Comparison of ENCODE assay signal across 34 cellular contexts in the genomic region with DNA sequence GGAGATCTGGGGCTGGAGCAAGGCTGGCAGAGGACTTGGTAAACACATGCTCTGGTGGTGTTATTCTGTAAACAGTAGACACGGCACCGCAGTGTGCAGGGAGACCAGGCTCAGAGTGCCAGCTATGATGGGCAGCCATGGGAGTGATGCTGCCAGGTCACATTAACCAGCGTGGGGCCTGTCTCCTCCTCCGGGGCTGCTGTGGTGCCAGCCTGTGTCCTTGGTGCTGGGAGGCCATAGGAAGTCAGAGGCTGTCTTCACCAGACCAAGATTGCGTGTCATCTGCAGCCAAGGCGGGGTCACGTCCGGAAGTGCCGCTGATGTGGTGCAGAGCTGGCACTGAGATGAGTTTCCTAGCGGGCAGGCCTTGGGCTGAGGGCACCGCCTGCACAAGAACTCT.
"Had no signal": no experiment of that assay in that cellular context is flagged by ENCODE, and none has a peak within 500 bp of the region (broad histone marks: within the 10 kb centered on the region; RNA-seq: fewer than 3 reads in every experiment).

No MANE protein-coding gene starts in this region.

- H3K9ac ChIP-seq: SK-N-SH had no signal

- H3K9me3 ChIP-seq: SK-N-SH had no signal

- H3K4me3 Mint-ChIP-seq: activated CD4-positive, alpha-beta T cell treated with anti-CD3 and anti-CD28 coated beads, Interleukin-2, amount 10 ng/mL, durations not matched to agents 7 days and 5 days; activated CD8-positive, alpha-beta T cell treated with anti-CD3 and anti-CD28 coated beads, Interleukin-2, amount 10 ng/mL, durations not matched to agents 7 days and 5 days; activated naive CD4-positive, alpha-beta T cell treated with anti-CD3 and anti-CD28 coated beads, Interleukin-2, amount 50 U/mL, for 24 hours; activated naive CD8-positive, alpha-beta T cell treated with anti-CD3 and anti-CD28 coated beads, Interleukin-2, amount 10 ng/mL, durations not matched to agents 7 days and 5 days; activated T-cell treated with anti-CD3 and anti-CD28 coated beads, Interleukin-2, amount 50 U/mL, for 24 hours had no signal

- DNase-seq: activated CD4-positive, alpha-beta T cell treated with anti-CD3 and anti-CD28 coated beads for 1 hour; activated CD4-positive, alpha-beta T cell treated with anti-CD3 and anti-CD28 coated beads, Interleukin-2, amount 10 ng/mL, durations not matched to agents 7 days and 5 days; activated CD4-positive, alpha-beta T cell treated with anti-CD3 and anti-CD28 coated beads, Interleukin-2, amount 50 U/mL, for 48 hours; activated CD4-positive, CD25-positive, alpha-beta regulatory T cell; activated CD8-positive, alpha-beta T cell treated with anti-CD3 and anti-CD28 coated beads, Interleukin-2, amount 10 ng/mL, durations not matched to agents 7 days and 5 days; activated gamma-delta T cell; activated naive CD4-positive, alpha-beta T cell treated with Interleukin-2 at 50 U/mL for 16 hours; activated naive CD8-positive, alpha-beta T cell treated with anti-CD3 and anti-CD28 coated beads, Interleukin-2, amount 10 ng/mL, durations not matched to agents 7 days and 5 days; activated T-cell treated with anti-CD3 and anti-CD28 coated beads, Interleukin-2, amount 50 U/mL, for 24 hours; amygdala; NCI-H1105; NCI-H1417 treated with DMSO at 0.1 percent for 48 hours; NCI-H1930; NCI-H2081 treated with DMSO at 0.1 percent for 48 hours; NCI-H2171; NCI-H510A; NCI-H526; NCI-H748 treated with DMSO at 0.1 percent for 48 hours; NK-92 treated with Interleukin-12 subunit alpha and Interleukin-12 subunit beta, amount 100 ng/mL, for 24 hours; PC-3; Peyer's patch; RPMI8226; SHP77 treated with DMSO at 0.1 percent for 48 hours; SK-N-SH; T-helper 1 cell; T-helper 2 cell; T-helper 9 cell; WERI-Rb-1 had no signal

- H3K4me1 ChIP-seq: ascending aorta, Peyer's patch, SJSA1 had no signal

- ATAC-seq: activated CD8-positive, alpha-beta T cell treated with anti-CD3 and anti-CD28 coated beads, Interleukin-2, amount 10 ng/mL, durations not matched to agents 7 days and 5 days; K562; PC-3 had no signal

- H3K27ac Mint-ChIP-seq: activated CD4-positive, alpha-beta T cell treated with anti-CD3 and anti-CD28 coated beads, Interleukin-2, amount 10 ng/mL, durations not matched to agents 7 days and 5 days; activated CD8-positive, alpha-beta T cell treated with anti-CD3 and anti-CD28 coated beads, Interleukin-2, amount 10 ng/mL, durations not matched to agents 7 days and 5 days; activated naive CD4-positive, alpha-beta T cell treated with anti-CD3 and anti-CD28 coated beads, Interleukin-2, amount 50 U/mL, for 24 hours; activated naive CD8-positive, alpha-beta T cell treated with anti-CD3 and anti-CD28 coated beads, Interleukin-2, amount 10 ng/mL, durations not matched to agents 7 days and 5 days; activated T-cell treated with anti-CD3 and anti-CD28 coated beads, Interleukin-2, amount 50 U/mL, for 24 hours; activated T-helper 2 cell treated with anti-CD3 and anti-CD28 coated beads, Interferon-gamma antibody, Interleukin-2, Interleukin-4, amounts not matched to agents 10 μg/mL and 5 μg/mL and 100 μg/mL, durations not matched to agents 14 hours and 24 hours and 36 hours had no signal

- H3K4me3 ChIP-seq: ascending aorta, cardiac muscle cell, K562, Peyer's patch, SJSA1 had no signal

- H3K27me3 ChIP-seq: ascending aorta, cardiac muscle cell, Peyer's patch, SJSA1 had no signal

- H3K27me3 Mint-ChIP-seq: activated CD4-positive, alpha-beta T cell treated with anti-CD3 and anti-CD28 coated beads, Interleukin-2, amount 10 ng/mL, durations not matched to agents 7 days and 5 days; activated naive CD4-positive, alpha-beta T cell treated with anti-CD3 and anti-CD28 coated beads, Interleukin-2, amount 50 U/mL, for 24 hours; activated naive CD8-positive, alpha-beta T cell treated with anti-CD3 and anti-CD28 coated beads, Interleukin-2, amount 10 ng/mL, durations not matched to agents 7 days and 5 days; activated T-cell treated with anti-CD3 and anti-CD28 coated beads, Interleukin-2, amount 50 U/mL, for 24 hours had no signal

- FAIRE-seq: K562 had no signal

- H3K4me2 ChIP-seq: SK-N-SH had no signal

- H3K4me1 Mint-ChIP-seq: activated CD4-positive, alpha-beta T cell treated with anti-CD3 and anti-CD28 coated beads, Interleukin-2, amount 10 ng/mL, durations not matched to agents 7 days and 5 days; activated naive CD4-positive, alpha-beta T cell treated with anti-CD3 and anti-CD28 coated beads, Interleukin-2, amount 50 U/mL, for 24 hours; activated naive CD8-positive, alpha-beta T cell treated with anti-CD3 and anti-CD28 coated beads, Interleukin-2, amount 10 ng/mL, durations not matched to agents 7 days and 5 days had no signal

- H3K9me3 Mint-ChIP-seq: activated CD4-positive, alpha-beta T cell treated with anti-CD3 and anti-CD28 coated beads, Interleukin-2, amount 10 ng/mL, durations not matched to agents 7 days and 5 days; activated naive CD4-positive, alpha-beta T cell treated with anti-CD3 and anti-CD28 coated beads, Interleukin-2, amount 50 U/mL, for 24 hours; activated naive CD8-positive, alpha-beta T cell treated with anti-CD3 and anti-CD28 coated beads, Interleukin-2, amount 10 ng/mL, durations not matched to agents 7 days and 5 days; activated T-cell treated with anti-CD3 and anti-CD28 coated beads, Interleukin-2, amount 50 U/mL, for 24 hours; activated T-helper 2 cell treated with anti-CD3 and anti-CD28 coated beads, Interferon-gamma antibody, Interleukin-2, Interleukin-4, amounts not matched to agents 10 μg/mL and 5 μg/mL and 100 μg/mL, durations not matched to agents 14 hours and 24 hours and 36 hours had no signal

- H3K36me3 Mint-ChIP-seq: activated naive CD4-positive, alpha-beta T cell treated with anti-CD3 and anti-CD28 coated beads, Interleukin-2, amount 50 U/mL, for 24 hours; activated naive CD8-positive, alpha-beta T cell treated with anti-CD3 and anti-CD28 coated beads, Interleukin-2, amount 10 ng/mL, durations not matched to agents 7 days and 5 days had no signal

- H3K36me3 ChIP-seq: ascending aorta, cardiac muscle cell, Peyer's patch, SJSA1, WERI-Rb-1 had no signal

- H3K27ac ChIP-seq: ascending aorta, cardiac muscle cell, Peyer's patch, SJSA1, WERI-Rb-1 had no signal
